Comparison of ENCODE assay signal across 30 cellular contexts in genomic region chr5:175212203-175212602, GRCh38.
"Had no signal": no experiment of that assay in that cellular context is flagged by ENCODE, and none has a peak within 500 bp of the region (broad histone marks: within the 10 kb centered on the region; RNA-seq: fewer than 3 reads in every experiment).

No MANE protein-coding gene starts in this region.

- H3K4me3 Mint-ChIP-seq: activated CD4-positive, alpha-beta memory T cell treated with anti-CD3 and anti-CD28 coated beads, Interleukin-2, amount 10 ng/mL, durations not matched to agents 7 days and 5 days; activated CD4-positive, alpha-beta T cell treated with anti-CD3 and anti-CD28 coated beads, Interleukin-2, amount 10 ng/mL, durations not matched to agents 7 days and 5 days; activated naive CD8-positive, alpha-beta T cell; activated T-cell treated with anti-CD3 and anti-CD28 coated beads, Interleukin-2, amount 50 U/mL, for 24 hours; activated T-cell treated with anti-CD3 and anti-CD28 coated beads, Interleukin-2, amount 50 U/mL, for 72 hours; T-helper 17 cell; T-helper 2 cell treated with Interferon-gamma antibody and Interleukin-4, amounts not matched to agents 5 μg/mL and 100 μg/mL, for 36 hours had no signal

- DNase-seq: activated CD4-positive, alpha-beta memory T cell treated with anti-CD3 and anti-CD28 coated beads, Interleukin-2, amount 10 ng/mL, durations not matched to agents 7 days and 5 days; activated CD4-positive, alpha-beta T cell treated with anti-CD3 and anti-CD28 coated beads for 4 hours; activated CD4-positive, alpha-beta T cell treated with anti-CD3 and anti-CD28 coated beads, Interleukin-2, amount 10 ng/mL, durations not matched to agents 7 days and 5 days; activated CD4-positive, alpha-beta T cell treated with anti-CD3 and anti-CD28 coated beads, Interleukin-2, amount 50 U/mL, for 4 hours; activated CD4-positive, CD25-positive, alpha-beta regulatory T cell; activated CD4-positive, CD25-positive, alpha-beta regulatory T cell treated with anti-CD3 and anti-CD28 coated beads, Interleukin-2, amount 50 U/mL, for 72 hours; activated CD8-positive, alpha-beta memory T cell treated with anti-CD3 and anti-CD28 coated beads, Interleukin-2, amount 50 U/mL, for 48 hours; activated gamma-delta T cell; activated naive CD4-positive, alpha-beta T cell; activated naive CD4-positive, alpha-beta T cell treated with anti-CD3 and anti-CD28 coated beads, Interleukin-2, amount 50 U/mL, for 16 hours; activated T-cell treated with anti-CD3 and anti-CD28 coated beads for 4 hours; activated T-cell treated with anti-CD3 and anti-CD28 coated beads, Interleukin-2, amount 50 U/mL, for 24 hours; activated T-cell treated with anti-CD3 and anti-CD28 coated beads, Interleukin-2, amount 50 U/mL, for 72 hours; amniotic stem cell; anterior cingulate cortex; caudate nucleus; cortex of kidney; effector CD8-positive, alpha-beta T cell; foreskin fibroblast; gastrocnemius medialis; glutamatergic neuron; heart left ventricle; T-helper 1 cell; T-helper 17 cell; T1000; WERI-Rb-1 had no signal

- H3K36me3 ChIP-seq: gastrocnemius medialis, heart left ventricle, WERI-Rb-1 had no signal

- H3K9me3 ChIP-seq: gastrocnemius medialis, heart left ventricle had no signal

- H3K9me3 Mint-ChIP-seq: activated CD4-positive, alpha-beta memory T cell treated with anti-CD3 and anti-CD28 coated beads, Interleukin-2, amount 10 ng/mL, durations not matched to agents 7 days and 5 days; activated CD4-positive, alpha-beta T cell treated with anti-CD3 and anti-CD28 coated beads, Interleukin-2, amount 10 ng/mL, durations not matched to agents 7 days and 5 days; activated T-cell treated with anti-CD3 and anti-CD28 coated beads, Interleukin-2, amount 50 U/mL, for 24 hours; activated T-cell treated with anti-CD3 and anti-CD28 coated beads, Interleukin-2, amount 50 U/mL, for 72 hours; T-helper 2 cell treated with Interferon-gamma antibody and Interleukin-4, amounts not matched to agents 5 μg/mL and 100 μg/mL, for 36 hours had no signal

- H3K4me1 ChIP-seq: gastrocnemius medialis had no signal

- H3K27ac ChIP-seq: gastrocnemius medialis, heart left ventricle, WERI-Rb-1 had no signal

- H3K4me1 Mint-ChIP-seq: activated CD4-positive, alpha-beta memory T cell treated with anti-CD3 and anti-CD28 coated beads, Interleukin-2, amount 10 ng/mL, durations not matched to agents 7 days and 5 days; activated CD4-positive, alpha-beta T cell treated with anti-CD3 and anti-CD28 coated beads, Interleukin-2, amount 10 ng/mL, durations not matched to agents 7 days and 5 days; T-helper 17 cell had no signal

- FAIRE-seq: astrocyte, colon had no signal

- H3K27me3 Mint-ChIP-seq: activated CD4-positive, alpha-beta T cell treated with anti-CD3 and anti-CD28 coated beads, Interleukin-2, amount 10 ng/mL, durations not matched to agents 7 days and 5 days had no signal

- H3K27ac Mint-ChIP-seq: activated CD4-positive, alpha-beta memory T cell treated with anti-CD3 and anti-CD28 coated beads, Interleukin-2, amount 10 ng/mL, durations not matched to agents 7 days and 5 days; activated CD4-positive, alpha-beta T cell treated with anti-CD3 and anti-CD28 coated beads, Interleukin-2, amount 10 ng/mL, durations not matched to agents 7 days and 5 days; activated naive CD8-positive, alpha-beta T cell; activated T-cell treated with anti-CD3 and anti-CD28 coated beads, Interleukin-2, amount 50 U/mL, for 24 hours; activated T-cell treated with anti-CD3 and anti-CD28 coated beads, Interleukin-2, amount 50 U/mL, for 72 hours; T-helper 17 cell; T-helper 2 cell treated with Interferon-gamma antibody and Interleukin-4, amounts not matched to agents 5 μg/mL and 100 μg/mL, for 36 hours had no signal

- H3K27me3 ChIP-seq: gastrocnemius medialis had no signal

- H3K36me3 Mint-ChIP-seq: activated naive CD8-positive, alpha-beta T cell had no signal

- H3K4me3 ChIP-seq: gastrocnemius medialis, heart left ventricle had no signal
